26 cellular contexts compared by ENCODE assay signal in the genomic region with DNA sequence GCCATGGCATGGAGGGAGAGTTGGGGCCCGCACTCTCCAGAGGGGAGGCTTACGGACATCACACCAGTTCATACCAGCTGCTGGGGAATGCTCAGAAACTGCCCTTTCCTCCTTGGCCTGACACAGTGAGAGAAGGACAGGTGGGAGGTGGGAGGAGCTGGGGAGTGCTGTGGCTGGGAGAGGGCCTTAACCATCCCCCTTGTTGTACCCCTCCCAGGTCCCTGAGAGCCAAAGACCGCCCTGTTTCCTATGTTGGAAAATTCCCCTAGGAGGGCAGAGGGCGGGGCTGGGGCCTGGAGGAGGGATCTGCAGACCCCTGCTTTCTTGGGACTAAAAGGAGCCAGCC. TPM values are rescaled to one million over a fixed set of nuclear protein-coding genes. Genes with fewer than 3 reads are reported as not detected.
DNase-seq lines count a peak whose midpoint lies in the region; ATAC-seq and TF ChIP-seq lines count a peak whose summit lies in the region.
"Had no signal": no experiment of that assay in that cellular context is flagged by ENCODE, and none has a peak within 500 bp of the region (broad histone marks: within the 10 kb centered on the region; RNA-seq: fewer than 3 reads in every experiment).

No MANE protein-coding gene starts in this region.

- 94 to 100% methylated on average over 2 to 4 of the region's 4 CpGs for WGBS in testis, 2 donors
- 96 to 100% (median 97%) methylated on average over 4 of the region's 4 CpGs for WGBS in ovary, 3 donors

- H3K9me3 Mint-ChIP-seq in brain = no peaks in the 10 kb centered on the region
- H3K9me3 Mint-ChIP-seq: activated CD8-positive, alpha-beta T cell treated with anti-CD3 and anti-CD28 coated beads for 36 hours; activated naive CD8-positive, alpha-beta T cell treated with anti-CD3 and anti-CD28 coated beads, Interleukin-2, amount 50 U/mL, for 24 hours; stimulated activated effector memory CD8-positive, alpha-beta T cell treated with anti-CD3 and anti-CD28 coated beads, Interleukin-12 subunit alpha, Interleukin-12 subunit beta, amount 100 ng/mL, for 72 hours had no signal

- no peak overlapping the region for H3K27ac ChIP-seq in testis
- H3K27ac ChIP-seq in lower lobe of right lung = no peak overlapping the region
- H3K27ac ChIP-seq in ovary = no peak overlapping the region
- H3K27ac ChIP-seq: C4-2B, foreskin keratinocyte, Peyer's patch had no signal

- no peaks in the 10 kb centered on the region for H3K9me3 ChIP-seq in neuron (ENCODE audit: low read length)
- H3K9me3 ChIP-seq in testis = no peaks in the 10 kb centered on the region
- no peaks in the 10 kb centered on the region for H3K9me3 ChIP-seq in lower lobe of right lung
- H3K9me3 ChIP-seq in ovary = no peaks in the 10 kb centered on the region
- H3K9me3 ChIP-seq: Peyer's patch, right atrium auricular region had no signal

- no peak for TF ChIP-seq EP300 in ovary (IDR thresholded peaks at IDR 0.05)

- H3K27me3 Mint-ChIP-seq in brain = peaks cover 23% of the 10 kb centered on the region
- H3K27me3 Mint-ChIP-seq: activated CD8-positive, alpha-beta T cell treated with anti-CD3 and anti-CD28 coated beads for 36 hours; activated naive CD8-positive, alpha-beta T cell treated with anti-CD3 and anti-CD28 coated beads, Interleukin-2, amount 50 U/mL, for 24 hours had no signal

- ATAC-seq in lower lobe of right lung = no peak
- ATAC-seq: esophagus mucosa had no signal

- H3K27ac Mint-ChIP-seq in brain = peak overlapping the region in 3 of 5 experiments; percentile 50 to 94 (median 94)
- H3K27ac Mint-ChIP-seq: activated CD8-positive, alpha-beta T cell treated with anti-CD3 and anti-CD28 coated beads for 36 hours; stimulated activated effector memory CD8-positive, alpha-beta T cell treated with anti-CD3 and anti-CD28 coated beads, Interleukin-12 subunit alpha, Interleukin-12 subunit beta, amount 100 ng/mL, for 72 hours had no signal

- no peaks in the 10 kb centered on the region; the same call in 1 of the 2 replicates for H3K36me3 ChIP-seq in H7 (replicated peaks; ENCODE audit: control insufficient read depth, insufficient read depth, low read length)
- peaks cover 66% of the 10 kb centered on the region for H3K36me3 ChIP-seq in neuron (ENCODE audit: insufficient read depth, low read length)
- H3K36me3 ChIP-seq in testis (ENCODE audit: low read depth, missing control alignments) = no peaks in the 10 kb centered on the region
- H3K36me3 ChIP-seq in lower lobe of right lung = peaks cover 50% of the 10 kb centered on the region
- H3K36me3 ChIP-seq in ovary = no peaks in the 10 kb centered on the region

- TF ChIP-seq CTCF in brain (conservative IDR thresholded peaks at IDR 0.05) (no peak), testis (IDR thresholded peaks at IDR 0.05) (no peak), lower lobe of right lung (IDR thresholded peaks at IDR 0.05) (no peak), ovary (IDR thresholded peaks at IDR 0.05) (no peak)

- intact Hi-C loops in testis (cut with DNase I; ENCODE audit: low total_unique reads) = no loop called here
- intact Hi-C loops in lower lobe of right lung (cut with DNase I) = no loop called here
- intact Hi-C loops in ovary (cut with DNase I) = no loop called here

- peaks cover 24% of the 10 kb centered on the region for H3K36me3 Mint-ChIP-seq in brain

- DNase-seq in H7 (peak; percentile 88), left kidney (ENCODE audit: low read depth, low spot score) (peak; percentile 48), testis (no peak), lower lobe of right lung (no peak), ovary (no peak)
- no peak for DNase-seq in activated CD8-positive, alpha-beta memory T cell treated with anti-CD3 and anti-CD28 coated beads for 24 hours
- DNase-seq: activated CD4-positive, alpha-beta T cell treated with anti-CD3 and anti-CD28 coated beads for 1 hour; activated CD8-positive, alpha-beta T cell treated with anti-CD3 and anti-CD28 coated beads for 36 hours; activated effector memory CD4-positive, alpha-beta T cell treated with Interleukin-2 at 50 U/mL for 16 hours; activated naive CD8-positive, alpha-beta T cell treated with anti-CD3 and anti-CD28 coated beads, Interleukin-2, amount 50 U/mL, for 24 hours; activated T-cell treated with anti-CD3 and anti-CD28 coated beads for 4 hours; effector CD8-positive, alpha-beta T cell; EL; foreskin keratinocyte; NCI-H1436 treated with DMSO at 0.1 percent for 48 hours; NCI-H2171; NCI-H524; Peyer's patch; SIG-M5; stimulated activated CD4-positive, alpha-beta T cell treated with anti-CD3 and anti-CD28 coated beads, Interleukin-2, amount 100 ng/mL, for 48 hours had no signal

- no peak overlapping the region for H2AFZ ChIP-seq in neuron (ENCODE audit: low read depth, low read length)

- TF ChIP-seq POLR2A in testis (IDR thresholded peaks at IDR 0.05) (no peak), ovary (IDR thresholded peaks at IDR 0.05) (no peak)

- peaks cover 64% of the 10 kb centered on the region for H3K4me1 Mint-ChIP-seq in brain

- H3K4me1 ChIP-seq in neuron (ENCODE audit: insufficient read depth, low read length) (peaks cover 55% of the 10 kb centered on the region), testis (peaks cover 13% of the 10 kb centered on the region), lower lobe of right lung (peaks cover 23% of the 10 kb centered on the region), ovary (ENCODE audit: insufficient read depth) (no peaks in the 10 kb centered on the region)
- H3K4me1 ChIP-seq: foreskin keratinocyte had no signal

- H3K4me3 ChIP-seq in H7 (ENCODE audit: insufficient read depth, low read depth, low read length) (no peak overlapping the region), neuron (ENCODE audit: low read length) (peak overlapping the region; percentile 15), testis (no peak overlapping the region), lower lobe of right lung (no peak overlapping the region), ovary (no peak overlapping the region)
- H3K4me3 ChIP-seq: Peyer's patch, right atrium auricular region had no signal

- H3K27me3 ChIP-seq in H7 (ENCODE audit: control insufficient read depth, insufficient read depth, low read length) (no peaks in the 10 kb centered on the region; the same call in 1 of the 2 replicates), neuron (ENCODE audit: insufficient read depth, low read length) (no peaks in the 10 kb centered on the region), testis (no peaks in the 10 kb centered on the region), lower lobe of right lung (ENCODE audit: low read depth) (no peaks in the 10 kb centered on the region), ovary (no peaks in the 10 kb centered on the region)
- H3K27me3 ChIP-seq: foreskin keratinocyte, Peyer's patch, right atrium auricular region had no signal

- H3K4me3 Mint-ChIP-seq in brain = peak overlapping the region in 3 of 5 experiments; percentile 34 to 70 (median 57)
- H3K4me3 Mint-ChIP-seq: activated CD8-positive, alpha-beta T cell treated with anti-CD3 and anti-CD28 coated beads for 36 hours; activated naive CD8-positive, alpha-beta T cell treated with anti-CD3 and anti-CD28 coated beads, Interleukin-2, amount 50 U/mL, for 24 hours; stimulated activated effector memory CD8-positive, alpha-beta T cell treated with anti-CD3 and anti-CD28 coated beads, Interleukin-12 subunit alpha, Interleukin-12 subunit beta, amount 100 ng/mL, for 72 hours had no signal

RNA-seq across cellular contexts. Expression of a gene that starts 24.1 kb away (rescaled TPM):
- total RNA-seq in H7 (2014; rRNA removed; shearing (Covaris generic)) = 10.7 and 11.5 TPM in 2 replicates
- polyA plus RNA-seq in brain (ENCODE audit: insufficient read depth, low read depth, low replicate concordance) (184 TPM), testis (ENCODE audit: insufficient read depth, low read depth, low replicate concordance) (38.0 TPM), ovary (10 to 100 TPM in 1 of 2 donors, 1 to 10 TPM in 1; 2.3 to 13.3 TPM)
- total RNA-seq in testis (10 to 100 TPM; 39.7 to 50.2 TPM), lower lobe of right lung (30.0 TPM), ovary (10 to 100 TPM in 5 of 7 donors, 1 to 10 TPM in 2; 4.8 to 37.4 (median 22.3) TPM)

Comparison
In these comparisons a context has a peak if more than half of its experiments do, and no peak if none do; other contexts are left out.
1. DNase-seq: peak in H7 (single experiment) and left kidney (single experiment); none in testis (single experiment), lower lobe of right lung (single experiment), activated CD8-positive, alpha-beta memory T cell treated with anti-CD3 and anti-CD28 coated beads for 24 hours (single experiment) and ovary (0 of 5).